Comparison of ENCODE assay signal across 10 cellular contexts in the genomic region with DNA sequence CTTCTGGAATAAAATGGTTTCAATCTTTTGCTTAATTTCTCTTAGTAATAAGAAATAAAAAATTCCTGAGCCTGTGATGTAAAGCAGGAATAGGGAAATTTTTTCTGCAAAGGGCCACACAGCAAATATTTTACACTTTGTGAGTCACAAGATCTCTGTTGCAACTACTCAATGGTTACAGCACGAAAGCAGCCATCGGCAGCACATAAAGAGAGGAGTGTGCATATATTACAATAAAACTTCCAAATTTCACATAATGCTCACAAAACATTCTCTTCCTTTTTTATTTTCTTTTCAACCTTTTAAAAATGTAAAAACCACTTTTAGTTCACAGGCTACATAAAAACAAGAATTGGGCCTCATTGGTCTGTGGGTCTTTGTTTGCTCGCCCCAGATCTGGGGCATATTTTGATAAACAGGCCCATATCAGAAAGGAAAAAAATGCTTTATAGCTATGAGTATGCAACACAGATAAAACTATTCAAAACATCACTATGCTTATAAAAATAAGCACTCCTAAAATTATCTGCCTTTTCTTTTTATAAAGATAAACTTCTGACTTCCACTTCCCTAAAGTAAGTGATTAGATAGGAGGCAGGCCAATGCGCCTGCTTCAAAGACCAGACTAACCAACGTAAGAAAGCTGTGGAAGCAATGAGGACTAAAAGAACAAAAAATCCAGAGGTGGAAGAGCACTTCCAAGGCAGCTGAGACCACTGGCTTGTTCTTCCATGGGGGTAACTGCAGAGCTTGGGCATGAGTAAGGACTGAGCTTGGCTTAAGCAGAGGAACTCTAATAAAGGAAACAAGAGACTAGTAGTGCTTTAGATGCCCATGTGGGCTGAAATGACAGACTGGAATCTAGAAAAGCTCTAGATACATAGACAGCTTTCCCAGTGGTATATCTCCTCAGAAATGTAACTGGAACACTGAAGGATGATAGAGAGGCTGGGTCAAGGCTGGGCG. TPM values are rescaled to one million over a fixed set of nuclear protein-coding genes. Genes with fewer than 3 reads are reported as not detected.
DNase-seq lines count a peak whose midpoint lies in the region; ATAC-seq, FAIRE-seq and TF ChIP-seq lines count a peak whose summit lies in the region.
"Had no signal": no experiment of that assay in that cellular context is flagged by ENCODE, and none has a peak within 500 bp of the region (broad histone marks: within the 10 kb centered on the region; RNA-seq: fewer than 3 reads in every experiment).

No MANE protein-coding gene starts in this region.

- H2AFZ ChIP-seq in GM12878 (ENCODE audit: control insufficient read depth, low read depth, low read length): peak overlapping the region; percentile 67

- DNase-seq in EH (ENCODE audit: low read depth): peak; percentile 84
- peak; percentile 14 for DNase-seq in HS-27A (ENCODE audit: low read depth)
- no peak for DNase-seq in GM12878 (ENCODE audit: low read depth, low spot score)
- DNase-seq in naive B cell: no peak
- DNase-seq in OCI-M2 (lab: John Stamatoyannopoulos, UW; ENCODE audit: unreplicated experiment): no peak
- no peak for DNase-seq in D721Med (ENCODE audit: insufficient read length, low spot score)
- DNase-seq: effector memory CD4-positive, alpha-beta T cell; NCI-H774 had no signal

- peak overlapping the region; percentile 74 to 96 (median 86) for H3K27ac Mint-ChIP-seq in naive B cell

- peaks cover 2 to 7% of the 10 kb centered on the region in 2 experiments; a peak in 3 of 4 replicates for H3K36me3 ChIP-seq in GM12878 (ENCODE audit: control insufficient read depth in 2 of 2, insufficient read depth in 2 of 2, low read length in 1 of 2)

- in situ Hi-C loops in GM12878 (cut with MboI): no loop called here

- no peaks in the 10 kb centered on the region for H4K20me1 ChIP-seq in GM12878 (ENCODE audit: control insufficient read depth, insufficient read depth)

- FAIRE-seq in GM12878 (lab: Jason Lieb, UNC): no peak
- FAIRE-seq in D721Med (lab: Jason Lieb, UNC): no peak

- peaks cover 29% of the 10 kb centered on the region for H3K4me1 ChIP-seq in GM12878 (ENCODE audit: control insufficient read depth, insufficient read depth, low read length)

- SMC1A ChIA-PET in GM12878 (lab: Charles Lee; ENCODE audit: uncharacterized antibody, unreplicated experiment): interaction anchor here (0.8 to 6.0 kb wide), 14 partner anchors 10 to 179 kb away, joined by 3 to 67 read pairs (median 4); partner anchors contain the start of gene MYCBP2

- TF ChIP-seq RAD21 in GM12878 (IDR thresholded peaks at IDR 0.05; ENCODE audit: insufficient read depth, low read depth, low read length): no peak

- intact Hi-C loops in GM12878 (cut with micrococcal nuclease; ENCODE audit: unreplicated experiment): no loop called here

- 34% methylated on average over 6 of the region's 6 CpGs for WGBS in GM12878 (ENCODE audit: insufficient coverage, insufficient replicate concordance, low lambda C conversion rate, missing lambda C conversion rate)

- peaks cover 4% of the 10 kb centered on the region for H3K9me3 ChIP-seq in GM12878 (replicated peaks; ENCODE audit: control insufficient read depth, insufficient read depth, low read length)

- peak overlapping the region; percentile 30; the same call in 1 of the 2 replicates for H3K4me3 ChIP-seq in GM12878

- RAD21 ChIA-PET in GM12878 (lab: Charles Lee; ENCODE audit: unreplicated experiment): interaction anchor here (0.8 to 5.2 kb wide), 12 partner anchors 7 to 192 kb away, joined by 3 to 42 read pairs (median 4); partner anchors contain the start of gene MYCBP2

- H3K4me3 Mint-ChIP-seq in naive B cell: peak overlapping the region; percentile 6 to 93 (median 80)

- H3K36me3 Mint-ChIP-seq in naive B cell: peaks cover 0 to 4% of the 10 kb centered on the region in 2 donors

- H3K79me2 ChIP-seq in GM12878 (ENCODE audit: control insufficient read depth, insufficient read depth, low read length): peaks cover 99% of the 10 kb centered on the region

- H3K27ac ChIP-seq in GM12878 (ENCODE audit: control insufficient read depth, insufficient read depth): peak overlapping the region; percentile 80

- CTCF ChIA-PET in GM12878 (lab: Yijun Ruan, JAX): interaction anchor here (0.6 to 2.5 kb wide), 11 partner anchors 12 to 177 kb away, joined by 3 to 18 read pairs (median 3); partner anchors contain the start of gene MYCBP2

- no TSS peak for BruUV-seq in GM12878 (replicated peaks; lab: Mats Ljungman, UMichigan)

- POLR2A ChIA-PET in GM12878 (lab: Charles Lee): interaction anchor here (0.6 to 1.9 kb wide), 7 partner anchors 10 to 177 kb away, joined by 3 to 5 read pairs (median 3); no protein-coding TSS in a partner anchor

- H3K9me3 Mint-ChIP-seq in naive B cell: peaks cover 0 to 2% (median 0%) of the 10 kb centered on the region in 7 donors

- peak overlapping the region; percentile 88 for H3K4me2 ChIP-seq in GM12878 (ENCODE audit: control insufficient read depth, insufficient read depth)

- ATAC-seq in GM12878 (peak; percentile 52), naive B cell (ENCODE audit: low read depth in 2 of 2) (peak; percentile 40 to 46), HG03108 (IDR thresholded peaks at IDR 0.05; ENCODE audit: unreplicated experiment) (no peak)
- no peak for ATAC-seq in activated CD4-positive, CD25-positive, alpha-beta regulatory T cell treated with anti-CD3 and anti-CD28 coated beads, Interleukin-2, amount 50 U/mL, for 24 hours

- no peak for TF ChIP-seq EP300 in GM12878 (IDR thresholded peaks at IDR 0.05; ENCODE audit: borderline replicate concordance in 1 of 2, control insufficient read depth in 1 of 2, low read depth in 2 of 2, low read length in 2 of 2)

- no peaks in the 10 kb centered on the region for H3K27me3 Mint-ChIP-seq in naive B cell

- no peaks in the 10 kb centered on the region for H3K27me3 ChIP-seq in GM12878 (replicated peaks in 1 of 2; ENCODE audit: control insufficient read depth in 2 of 2, insufficient read depth in 2 of 2, low read length in 1 of 2)

- TF ChIP-seq CTCF in GM12878 (IDR thresholded peaks at IDR 0.05 in 2 of 3, conservative IDR thresholded peaks at IDR 0.05 in 1 of 3; ENCODE audit: control insufficient read depth in 2 of 3, extremely low read depth in 1 of 3, insufficient read depth in 1 of 3, low read depth in 3 of 3, low read length in 3 of 3) (no peak), D721Med (IDR thresholded peaks at IDR 0.05; ENCODE audit: insufficient read depth, missing control alignments) (no peak)

- H3K4me1 Mint-ChIP-seq in naive B cell: peaks cover 47 to 81% (median 64%) of the 10 kb centered on the region in 3 donors

- peak overlapping the region; percentile 52 for H3K9ac ChIP-seq in GM12878 (ENCODE audit: control insufficient read depth, insufficient read depth, low read length)

- no peak for TF ChIP-seq POLR2A in GM12878 (IDR thresholded peaks at IDR 0.05; ENCODE audit: low read depth, low read length)

TF ChIP-seq in GM12878, 131 proteins besides CTCF, POLR2A, EP300 and RAD21:
- peak; percentile 81 for TF ChIP-seq SPI1 (IDR thresholded peaks at IDR 0.05; ENCODE audit: borderline replicate concordance, insufficient read depth, low read depth, low read length)
- 0 out of 2 replicates have a peak, but pooled peaks have one; percentile 31 for TF ChIP-seq MEF2A (IDR thresholded peaks at IDR 0.05; ENCODE audit: insufficient read depth, low read depth, low read length)
- no peak for TF ChIP-seq SP1 (IDR thresholded peaks at IDR 0.05; ENCODE audit: low read depth, low read length)
- TF ChIP-seq, protein P1, sequence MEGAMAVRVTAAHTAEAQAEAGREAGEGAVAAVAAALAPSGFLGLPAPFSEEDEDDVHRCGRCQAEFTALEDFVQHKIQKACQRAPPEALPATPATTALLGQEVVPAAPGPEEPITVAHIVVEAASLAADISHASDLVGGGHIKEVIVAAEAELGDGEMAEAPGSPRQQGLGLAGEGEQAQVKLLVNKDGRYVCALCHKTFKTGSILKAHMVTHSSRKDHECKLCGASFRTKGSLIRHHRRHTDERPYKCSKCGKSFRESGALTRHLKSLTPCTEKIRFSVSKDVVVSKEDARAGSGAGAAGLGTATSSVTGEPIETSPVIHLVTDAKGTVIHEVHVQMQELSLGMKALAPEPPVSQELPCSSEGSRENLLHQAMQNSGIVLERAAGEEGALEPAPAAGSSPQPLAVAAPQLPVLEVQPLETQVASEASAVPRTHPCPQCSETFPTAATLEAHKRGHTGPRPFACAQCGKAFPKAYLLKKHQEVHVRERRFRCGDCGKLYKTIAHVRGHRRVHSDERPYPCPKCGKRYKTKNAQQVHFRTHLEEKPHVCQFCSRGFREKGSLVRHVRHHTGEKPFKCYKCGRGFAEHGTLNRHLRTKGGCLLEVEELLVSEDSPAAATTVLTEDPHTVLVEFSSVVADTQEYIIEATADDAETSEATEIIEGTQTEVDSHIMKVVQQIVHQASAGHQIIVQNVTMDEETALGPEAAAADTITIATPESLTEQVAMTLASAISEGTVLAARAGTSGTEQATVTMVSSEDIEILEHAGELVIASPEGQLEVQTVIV (IDR thresholded peaks at IDR 0.05; ENCODE audit: borderline replicate concordance, partially characterized antibody): no peak
- TF ChIP-seq NFIC (IDR thresholded peaks at IDR 0.05; ENCODE audit: low read depth, low read length): 0 out of 2 replicates have a peak, but pooled peaks have one; percentile 33

RNA-seq across cellular contexts. Expression of gene MYCBP2, which starts 26.4 kb away (rescaled TPM):
- total RNA-seq in GM12878 (2013; cell fraction: nucleolus; rRNA removed): 652 and 698 TPM in 2 replicates
- total RNA-seq in GM12878 (2014; rRNA removed): 126 and 135 TPM in 2 replicates
- total RNA-seq in GM12878 (2014; rRNA removed; fragmentation: Illumina TruSeq; extraction: Trizol): 123 and 135 TPM in 2 replicates
- total RNA-seq in GM12878 (2021): 151 and 152 TPM in 2 replicates
- 54.4 TPM for polyA plus RNA-seq in GM12878 (2011; ENCODE audit: low read depth)
- polyA plus RNA-seq in GM12878 (2011; rRNA removed): 119 and 157 TPM in 2 replicates
- 92.2 and 110 TPM in 2 replicates for polyA plus RNA-seq in GM12878 (2011; cell fraction: cytosol; rRNA removed)
- 164 and 187 TPM in 2 replicates for polyA plus RNA-seq in GM12878 (2011; cell fraction: nucleus; rRNA removed)
- polyA plus RNA-seq in GM12878 (2012): 75.0 and 78.0 TPM in 2 replicates
- 126 and 149 TPM in 2 replicates for polyA plus RNA-seq in GM12878 (2014; fragmentation: Illumina TruSeq; extraction: Trizol)
- polyA plus RNA-seq in GM12878 (2014; fragmentation: Nextera tagmentation; extraction: Ambion mirVana): 10 to 100 TPM; 51.9 to 56.6 TPM
- 77.0 and 82.4 TPM in 2 replicates for polyA plus RNA-seq in GM12878 (2014; rRNA removed)
- polyA plus RNA-seq in GM12878 (2016; fragmentation: Nextera tagmentation; extraction: Ambion mirVana): 10 to 100 TPM; 56.8 to 62.4 TPM
- 271 and 396 TPM in 2 replicates for polyA minus RNA-seq in GM12878 (2011; rRNA and poly(A)+ RNA removed)
- 106 and 154 TPM in 2 replicates for polyA minus RNA-seq in GM12878 (2011; cell fraction: cytosol; rRNA and poly(A)+ RNA removed)
- polyA minus RNA-seq in GM12878 (2011; cell fraction: nucleus; rRNA and poly(A)+ RNA removed): 339 and 523 TPM in 2 replicates
- 10 to 100 TPM; 31.5 to 81.0 (median 53.3) TPM for polyA plus RNA-seq in naive B cell (ENCODE audit: low read depth in 6 of 6)

Comparison
In these comparisons a context has a peak if more than half of its experiments do, and no peak if none do; other contexts are left out.
1. DNase-seq: peak in EH (single experiment) and HS-27A (single experiment); none in GM12878 (single experiment), naive B cell (single experiment), OCI-M2 (single experiment) and D721Med (single experiment).
2. ATAC-seq: peak in GM12878 (single experiment) and naive B cell (2 of 2); none in HG03108 (single experiment) and activated CD4-positive, CD25-positive, alpha-beta regulatory T cell treated with anti-CD3 and anti-CD28 coated beads, Interleukin-2, amount 50 U/mL, for 24 hours (0 of 2).